In the genomic region with DNA sequence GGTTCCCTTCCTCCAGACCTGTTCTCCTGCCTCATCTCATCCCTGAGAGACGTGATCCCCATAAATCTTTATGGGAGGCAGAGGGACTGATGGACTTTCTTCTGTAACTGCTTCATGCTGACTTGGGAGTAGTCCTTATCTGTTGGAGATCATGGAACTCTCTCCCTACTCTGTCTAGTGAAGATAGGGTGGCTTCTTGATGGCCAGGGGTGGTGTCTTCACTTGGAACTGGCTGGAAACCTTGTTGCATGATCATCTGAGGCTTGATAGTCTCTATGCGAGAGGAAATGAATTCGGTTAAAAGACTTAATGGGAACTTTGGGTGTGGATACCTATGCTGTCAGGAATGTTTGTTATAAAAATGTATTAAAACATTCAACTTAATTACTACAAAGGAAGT, we compare ENCODE assay signal across 10 cellular contexts. TPM values are rescaled to one million over a fixed set of nuclear protein-coding genes. Genes with fewer than 3 reads are reported as not detected.
"Had no signal": no experiment of that assay in that cellular context is flagged by ENCODE, and none has a peak within 500 bp of the region (broad histone marks: within the 10 kb centered on the region; RNA-seq: fewer than 3 reads in every experiment).

No MANE protein-coding gene starts in this region.

- H3K27ac Mint-ChIP-seq: GM23338, H9, IgD-negative memory B cell had no signal

- H3K36me3 Mint-ChIP-seq: IgD-negative memory B cell had no signal

- H3K4me3 Mint-ChIP-seq: GM23338, H9 had no signal

- H3K9me3 Mint-ChIP-seq: GM23338, H9, IgD-negative memory B cell had no signal

- H3K27me3 Mint-ChIP-seq: IgD-negative memory B cell had no signal

- H3K4me3 ChIP-seq: GM23338 had no signal

- FAIRE-seq: H1, H54, HepG2 had no signal

- H3K27ac ChIP-seq: HL-60 had no signal

- H3K4me2 ChIP-seq: GM23338 had no signal

- H2AFZ ChIP-seq: GM23338 had no signal

- DNase-seq: H9, HCEC 1CT, KG1 had no signal

- ATAC-seq: GM23338, HepG2 had no signal

RNA-seq across cellular contexts. Expression of a gene that starts 57.7 kb away (rescaled TPM):
- total RNA-seq: GM23338, H1, H9, HepG2, HT1080 had no signal
- polyA plus RNA-seq: GM23338, H1, HepG2, IgD-negative memory B cell had no signal
